Comparison of ENCODE assay signal across 8 cellular contexts in the genomic region with DNA sequence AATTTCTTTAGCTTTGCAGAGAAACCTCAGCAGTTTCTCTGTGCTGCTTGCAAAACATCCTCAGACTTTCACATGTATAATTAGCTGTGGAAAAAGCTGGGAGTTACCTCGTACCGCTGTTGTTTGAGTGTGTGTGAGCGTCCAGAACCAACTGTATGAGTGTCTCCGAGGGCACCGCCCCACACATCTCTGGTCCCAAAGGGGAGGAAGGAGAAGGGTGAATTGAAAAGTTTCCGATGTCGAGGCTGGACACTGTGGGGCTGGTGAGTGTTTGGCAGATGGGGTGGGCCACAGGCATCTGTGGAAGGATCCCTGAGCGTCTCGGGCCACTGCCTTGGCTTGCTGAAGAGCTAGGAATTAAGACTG. TPM values are rescaled to one million over a fixed set of nuclear protein-coding genes. Genes with fewer than 3 reads are reported as not detected.
A peak's percentile ranks its signal among the peaks of the same experiment; 100 is the strongest.
DNase-seq lines count a peak whose midpoint lies in the region; ATAC-seq and TF ChIP-seq lines count a peak whose summit lies in the region.

No MANE protein-coding gene starts in this region.

- no peaks in the 10 kb centered on the region for H3K36me3 ChIP-seq in breast epithelium

- H3K27ac ChIP-seq in breast epithelium = peak overlapping the region; percentile 85 to 91

- H3K27me3 ChIP-seq in breast epithelium = no peaks in the 10 kb centered on the region

- TF ChIP-seq CTCF in breast epithelium (IDR thresholded peaks at IDR 0.05) = no peak

- TF ChIP-seq POLR2A in breast epithelium (IDR thresholded peaks at IDR 0.05) = no peak

- intact Hi-C loops in breast epithelium (cut with DNase I; ENCODE audit: low total_unique reads) = loop anchor here (5.0 kb wide), 1 partner anchor 54 kb away; no protein-coding TSS in a partner anchor

- no peaks in the 10 kb centered on the region for H3K9me3 ChIP-seq in breast epithelium

- DNase-seq in NCI-H748 (lab: John Stamatoyannopoulos, UW; ENCODE audit: unreplicated experiment) (peak; percentile 6), NCI-H748 treated with DMSO at 0.1 percent for 48 hours (lab: John Stamatoyannopoulos, UW) (no peak), OCI-M1 (lab: John Stamatoyannopoulos, UW) (peak; percentile 48), breast epithelium (ENCODE audit: low spot score in 2 of 2) (no peak), left kidney (ENCODE audit: low read depth, low spot score) (peak; percentile 44), stromal cell of bone marrow (ENCODE audit: low read depth) (peak; percentile 33), NCI-H1105 treated with DMSO at 0.1 percent for 48 hours (lab: John Stamatoyannopoulos, UW) (no peak)

- H3K4me3 ChIP-seq in breast epithelium = peak overlapping the region; percentile 60 to 69 (median 63)

- ATAC-seq in HG02623 (IDR thresholded peaks at IDR 0.05; ENCODE audit: unreplicated experiment) = no peak

- H3K4me1 ChIP-seq in breast epithelium = peaks cover 4% of the 10 kb centered on the region in 2 donors

RNA-seq across cellular contexts. Expression of a gene that starts 1.2 kb away (rescaled TPM):
- 10 to 100 TPM; 55.7 to 97.1 (median 59.1) TPM for total RNA-seq in breast epithelium

Comparison
In these comparisons a context has a peak if more than half of its experiments do, and no peak if none do; other contexts are left out.
1. DNase-seq: peak in NCI-H748 (single experiment), OCI-M1 (single experiment), left kidney (single experiment) and stromal cell of bone marrow (single experiment); none in NCI-H748 treated with DMSO at 0.1 percent for 48 hours (single experiment), breast epithelium (0 of 2) and NCI-H1105 treated with DMSO at 0.1 percent for 48 hours (single experiment).